31 cellular contexts compared by ENCODE assay signal in genomic region chrX:25548806-25549205, GRCh38.
"Had no signal": no experiment of that assay in that cellular context is flagged by ENCODE, and none has a peak within 500 bp of the region (broad histone marks: within the 10 kb centered on the region; RNA-seq: fewer than 3 reads in every experiment).

No MANE protein-coding gene starts in this region.

- H3K9me3 Mint-ChIP-seq: activated CD4-positive, alpha-beta memory T cell treated with anti-CD3 and anti-CD28 coated beads for 36 hours; activated CD4-positive, alpha-beta T cell treated with anti-CD3 and anti-CD28 coated beads, Interleukin-2, amount 10 ng/mL, durations not matched to agents 7 days and 5 days; activated T-cell treated with anti-CD3 and anti-CD28 coated beads, Interleukin-2, amount 50 U/mL, for 4 hours; activated T-helper 17 cell treated with anti-CD3 and anti-CD28 coated beads, Interleukin-2, amount 50 U/mL, for 72 hours; brain; T-cell had no signal

- H3K4me1 ChIP-seq: SJSA1 had no signal

- H3K4me3 Mint-ChIP-seq: activated CD4-positive, alpha-beta memory T cell treated with anti-CD3 and anti-CD28 coated beads for 36 hours; activated CD4-positive, alpha-beta T cell treated with anti-CD3 and anti-CD28 coated beads, Interleukin-2, amount 10 ng/mL, durations not matched to agents 7 days and 5 days; activated naive CD4-positive, alpha-beta T cell treated with anti-CD3 and anti-CD28 coated beads for 36 hours; activated naive CD8-positive, alpha-beta T cell; activated T-cell treated with anti-CD3 and anti-CD28 coated beads, Interleukin-2, amount 50 U/mL, for 4 hours; activated T-helper 17 cell treated with anti-CD3 and anti-CD28 coated beads, Interleukin-2, amount 50 U/mL, for 72 hours; brain; T-cell had no signal

- ATAC-seq: activated T-cell treated with anti-CD3 and anti-CD28 coated beads, Interleukin-2, amount 50 U/mL, for 4 hours; activated T-helper 17 cell treated with anti-CD3 and anti-CD28 coated beads, Interleukin-2, amount 50 U/mL, for 72 hours; Panc1; T-cell had no signal

- H3K4me3 ChIP-seq: SJSA1 had no signal

- H3K27me3 Mint-ChIP-seq: activated CD4-positive, alpha-beta memory T cell treated with anti-CD3 and anti-CD28 coated beads for 36 hours; activated CD4-positive, alpha-beta T cell treated with anti-CD3 and anti-CD28 coated beads, Interleukin-2, amount 10 ng/mL, durations not matched to agents 7 days and 5 days; activated naive CD8-positive, alpha-beta T cell; activated T-helper 17 cell treated with anti-CD3 and anti-CD28 coated beads, Interleukin-2, amount 50 U/mL, for 72 hours; T-cell had no signal

- DNase-seq: activated CD4-positive, alpha-beta memory T cell treated with anti-CD3 and anti-CD28 coated beads for 36 hours; activated CD4-positive, alpha-beta T cell treated with anti-CD3 and anti-CD28 coated beads, Interleukin-2, amount 10 ng/mL, durations not matched to agents 7 days and 5 days; activated CD4-positive, CD25-positive, alpha-beta regulatory T cell; activated CD8-positive, alpha-beta memory T cell treated with anti-CD3 and anti-CD28 coated beads for 24 hours; activated gamma-delta T cell; activated naive CD4-positive, alpha-beta T cell treated with anti-CD3 and anti-CD28 coated beads for 36 hours; activated T-cell treated with anti-CD3 and anti-CD28 coated beads, Interleukin-2, amount 50 U/mL, for 4 hours; amygdala; Karpas-422; MM.1S; NCI-H1105; NCI-H1436; NCI-H1694 treated with DMSO at 0.1 percent for 48 hours; NCI-H2029 treated with DMSO at 0.1 percent for 48 hours; NCI-H345; NCI-H510A; NCI-H526 treated with DMSO at 0.1 percent for 48 hours; NK-92 treated with Interleukin-12 subunit alpha and Interleukin-12 subunit beta, amount 100 ng/mL, for 24 hours; OCI-M1; SHP77; T-cell; T-helper 2 cell; T1000 had no signal

- H3K9me3 ChIP-seq: SJSA1 had no signal

- H3K36me3 Mint-ChIP-seq: activated CD4-positive, alpha-beta memory T cell treated with anti-CD3 and anti-CD28 coated beads for 36 hours; activated naive CD8-positive, alpha-beta T cell; brain; T-cell had no signal

- H3K36me3 ChIP-seq: SJSA1 had no signal

- H3K4me1 Mint-ChIP-seq: activated CD4-positive, alpha-beta T cell treated with anti-CD3 and anti-CD28 coated beads, Interleukin-2, amount 10 ng/mL, durations not matched to agents 7 days and 5 days; activated T-helper 17 cell treated with anti-CD3 and anti-CD28 coated beads, Interleukin-2, amount 50 U/mL, for 72 hours; brain; T-cell had no signal

- H3K27me3 ChIP-seq: SJSA1 had no signal

- H3K27ac Mint-ChIP-seq: activated CD4-positive, alpha-beta memory T cell treated with anti-CD3 and anti-CD28 coated beads for 36 hours; activated CD4-positive, alpha-beta T cell treated with anti-CD3 and anti-CD28 coated beads, Interleukin-2, amount 10 ng/mL, durations not matched to agents 7 days and 5 days; activated naive CD4-positive, alpha-beta T cell treated with anti-CD3 and anti-CD28 coated beads for 36 hours; activated naive CD8-positive, alpha-beta T cell; activated T-helper 17 cell treated with anti-CD3 and anti-CD28 coated beads, Interleukin-2, amount 50 U/mL, for 72 hours; brain; T-cell had no signal

- FAIRE-seq: TTC549 had no signal

- H3K27ac ChIP-seq: RWPE1, SJSA1, VCaP had no signal
